ENCODE assay signal across 1 cellular context in genomic region chr15:40092416-40093223, GRCh38.
TF ChIP-seq lines count a peak whose summit lies in the region.

No MANE protein-coding gene starts in this region.

TF ChIP-seq in HEK293, 187 proteins besides CTCF, POLR2A, EP300 and RAD21 (continued from another document and continues in another):
- TF ChIP-seq, protein P1, sequence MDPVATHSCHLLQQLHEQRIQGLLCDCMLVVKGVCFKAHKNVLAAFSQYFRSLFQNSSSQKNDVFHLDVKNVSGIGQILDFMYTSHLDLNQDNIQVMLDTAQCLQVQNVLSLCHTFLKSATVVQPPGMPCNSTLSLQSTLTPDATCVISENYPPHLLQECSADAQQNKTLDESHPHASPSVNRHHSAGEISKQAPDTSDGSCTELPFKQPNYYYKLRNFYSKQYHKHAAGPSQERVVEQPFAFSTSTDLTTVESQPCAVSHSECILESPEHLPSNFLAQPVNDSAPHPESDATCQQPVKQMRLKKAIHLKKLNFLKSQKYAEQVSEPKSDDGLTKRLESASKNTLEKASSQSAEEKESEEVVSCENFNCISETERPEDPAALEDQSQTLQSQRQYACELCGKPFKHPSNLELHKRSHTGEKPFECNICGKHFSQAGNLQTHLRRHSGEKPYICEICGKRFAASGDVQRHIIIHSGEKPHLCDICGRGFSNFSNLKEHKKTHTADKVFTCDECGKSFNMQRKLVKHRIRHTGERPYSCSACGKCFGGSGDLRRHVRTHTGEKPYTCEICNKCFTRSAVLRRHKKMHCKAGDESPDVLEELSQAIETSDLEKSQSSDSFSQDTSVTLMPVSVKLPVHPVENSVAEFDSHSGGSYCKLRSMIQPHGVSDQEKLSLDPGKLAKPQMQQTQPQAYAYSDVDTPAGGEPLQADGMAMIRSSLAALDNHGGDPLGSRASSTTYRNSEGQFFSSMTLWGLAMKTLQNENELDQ (tag by site-specific recombination; IDR thresholded peaks at IDR 0.05; ENCODE audit: low read depth), result no peak
- no peak for TF ChIP-seq ZNF138 (tag by site-specific recombination; IDR thresholded peaks at IDR 0.05; ENCODE audit: borderline replicate concordance)
- 0 out of 2 replicates have a peak, but pooled peaks have one; percentile 36 for TF ChIP-seq GLI2 (tag by site-specific recombination; IDR thresholded peaks at IDR 0.05; ENCODE audit: borderline replicate concordance, low read depth)
- peak; percentile 96 for TF ChIP-seq ZFP69B (tag by site-specific recombination; IDR thresholded peaks at IDR 0.05)
- peak; percentile 94 for TF ChIP-seq ZNF24 (tag by site-specific recombination; IDR thresholded peaks at IDR 0.05)
- peak; percentile 86 for TF ChIP-seq ZNF394 (tag by site-specific recombination; IDR thresholded peaks at IDR 0.05; ENCODE audit: borderline replicate concordance)
- no peak for TF ChIP-seq ZNF514 (tag by site-specific recombination; IDR thresholded peaks at IDR 0.05)
- TF ChIP-seq AEBP2 (tag by site-specific recombination; IDR thresholded peaks at IDR 0.05; ENCODE audit: borderline replicate concordance), result no peak
- peak; percentile 83 for TF ChIP-seq INSM2 (tag by site-specific recombination; IDR thresholded peaks at IDR 0.05)
- no peak for TF ChIP-seq ELK4 (IDR thresholded peaks at IDR 0.05; ENCODE audit: borderline replicate concordance, low read depth, low read length)
- TF ChIP-seq ZNF561 (tag by site-specific recombination; IDR thresholded peaks at IDR 0.05; ENCODE audit: borderline replicate concordance), result peak; percentile 96
- TF ChIP-seq ZSCAN30 (tag by site-specific recombination; IDR thresholded peaks at IDR 0.05), result peak; percentile 94
- TF ChIP-seq ZNF362 (tag by site-specific recombination; IDR thresholded peaks at IDR 0.05), result no peak
- TF ChIP-seq, protein P2, sequence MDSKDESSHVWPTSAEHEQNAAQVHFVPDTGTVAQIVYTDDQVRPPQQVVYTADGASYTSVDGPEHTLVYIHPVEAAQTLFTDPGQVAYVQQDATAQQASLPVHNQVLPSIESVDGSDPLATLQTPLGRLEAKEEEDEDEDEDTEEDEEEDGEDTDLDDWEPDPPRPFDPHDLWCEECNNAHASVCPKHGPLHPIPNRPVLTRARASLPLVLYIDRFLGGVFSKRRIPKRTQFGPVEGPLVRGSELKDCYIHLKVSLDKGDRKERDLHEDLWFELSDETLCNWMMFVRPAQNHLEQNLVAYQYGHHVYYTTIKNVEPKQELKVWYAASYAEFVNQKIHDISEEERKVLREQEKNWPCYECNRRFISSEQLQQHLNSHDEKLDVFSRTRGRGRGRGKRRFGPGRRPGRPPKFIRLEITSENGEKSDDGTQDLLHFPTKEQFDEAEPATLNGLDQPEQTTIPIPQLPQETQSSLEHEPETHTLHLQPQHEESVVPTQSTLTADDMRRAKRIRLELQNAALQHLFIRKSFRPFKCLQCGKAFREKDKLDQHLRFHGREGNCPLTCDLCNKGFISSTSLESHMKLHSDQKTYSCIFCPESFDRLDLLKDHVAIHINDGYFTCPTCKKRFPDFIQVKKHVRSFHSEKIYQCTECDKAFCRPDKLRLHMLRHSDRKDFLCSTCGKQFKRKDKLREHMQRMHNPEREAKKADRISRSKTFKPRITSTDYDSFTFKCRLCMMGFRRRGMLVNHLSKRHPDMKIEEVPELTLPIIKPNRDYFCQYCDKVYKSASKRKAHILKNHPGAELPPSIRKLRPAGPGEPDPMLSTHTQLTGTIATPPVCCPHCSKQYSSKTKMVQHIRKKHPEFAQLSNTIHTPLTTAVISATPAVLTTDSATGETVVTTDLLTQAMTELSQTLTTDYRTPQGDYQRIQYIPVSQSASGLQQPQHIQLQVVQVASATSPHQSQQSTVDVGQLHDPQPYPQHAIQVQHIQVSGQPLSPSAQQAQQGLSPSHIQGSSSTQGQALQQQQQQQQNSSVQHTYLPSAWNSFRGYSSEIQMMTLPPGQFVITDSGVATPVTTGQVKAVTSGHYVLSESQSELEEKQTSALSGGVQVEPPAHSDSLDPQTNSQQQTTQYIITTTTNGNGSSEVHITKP (tag by site-specific recombination; IDR thresholded peaks at IDR 0.05), result peak; percentile 96
- no peak for TF ChIP-seq HOXA7 (CRISPR knock-in tag; IDR thresholded peaks at IDR 0.05; ENCODE audit: borderline replicate concordance)
- no peak for TF ChIP-seq ZNF830 (tag by site-specific recombination; IDR thresholded peaks at IDR 0.05; ENCODE audit: low read depth)
- TF ChIP-seq ZNF677 (tag by site-specific recombination; IDR thresholded peaks at IDR 0.05), result no peak
- peak; percentile 87; the same call in 1 of the 2 replicates for TF ChIP-seq ZNF148 (tag by site-specific recombination; IDR thresholded peaks at IDR 0.05; ENCODE audit: borderline replicate concordance)
- TF ChIP-seq ZNF23 (tag by site-specific recombination; IDR thresholded peaks at IDR 0.05; ENCODE audit: borderline replicate concordance), result no peak
- TF ChIP-seq ZNF843 (tag by site-specific recombination; IDR thresholded peaks at IDR 0.05), result peak; percentile 98
- peak; percentile 55; the same call in 1 of the 2 replicates for TF ChIP-seq ZNF513 (tag by site-specific recombination; IDR thresholded peaks at IDR 0.05)
- TF ChIP-seq PRDM6 (tag by site-specific recombination; IDR thresholded peaks at IDR 0.05), result peak; percentile 93
- peak; percentile 95 for TF ChIP-seq ZNF366 (tag by site-specific recombination; conservative IDR thresholded peaks at IDR 0.05)
- no peak for TF ChIP-seq ZFP41 (tag by site-specific recombination; IDR thresholded peaks at IDR 0.05; ENCODE audit: borderline replicate concordance)
- TF ChIP-seq HOXC10 (CRISPR knock-in tag; IDR thresholded peaks at IDR 0.05), result no peak
- TF ChIP-seq KLF7 (tag by site-specific recombination; IDR thresholded peaks at IDR 0.05; ENCODE audit: borderline replicate concordance), result peak; percentile 99
- peak; percentile 92 for TF ChIP-seq ZNF2 (tag by site-specific recombination; IDR thresholded peaks at IDR 0.05)
- peak; percentile 82 for TF ChIP-seq ZNF473 (tag by site-specific recombination; IDR thresholded peaks at IDR 0.05)
- TF ChIP-seq ZSCAN16 (tag by site-specific recombination; IDR thresholded peaks at IDR 0.05), result peak; percentile 68
- TF ChIP-seq RBAK (tag by site-specific recombination; IDR thresholded peaks at IDR 0.05), result no peak
- no peak for TF ChIP-seq ZNF202 (tag by site-specific recombination; IDR thresholded peaks at IDR 0.05; ENCODE audit: borderline replicate concordance)
- TF ChIP-seq ZNF354C (tag by site-specific recombination; IDR thresholded peaks at IDR 0.05; ENCODE audit: borderline replicate concordance, low read depth), result no peak
- peak; percentile 91 for TF ChIP-seq ZFHX2 (tag by site-specific recombination; conservative IDR thresholded peaks at IDR 0.05)
- TF ChIP-seq ZNF274 (IDR thresholded peaks at IDR 0.05; ENCODE audit: low read length), result no peak
- no peak for TF ChIP-seq ZNF274 (tag by site-specific recombination; IDR thresholded peaks at IDR 0.05; ENCODE audit: borderline replicate concordance)
